Comparison of ENCODE assay signal across 8 cellular contexts in genomic region chr6:134317471-134318131, GRCh38. TPM values are rescaled to one million over a fixed set of nuclear protein-coding genes. Genes with fewer than 3 reads are reported as not detected.
DNase-seq lines count a peak whose midpoint lies in the region; ATAC-seq, FAIRE-seq and TF ChIP-seq lines count a peak whose summit lies in the region.

Gene SGK1, minus strand, starts transcription at chr6:134318112. Its CDS starts 652 bp downstream, at chr6:134317460.

- 24% methylated on average over 33 of the region's 33 CpGs for WGBS in HepG2 (ENCODE audit: low lambda C conversion rate)

- H3K27ac ChIP-seq in HepG2 (ENCODE audit: extremely low read length, insufficient read depth, low read length), result no peak within 1 kb of the TSS

- H3K4me1 ChIP-seq in HepG2 (ENCODE audit: insufficient read depth, low read length), result no peaks in the 10 kb centered on the region

- TF ChIP-seq POLR2A in HepG2 (IDR thresholded peaks at IDR 0.05; ENCODE audit: insufficient read depth in 1 of 2, low read depth in 2 of 2, low read length in 2 of 2), result no peak

- no peaks in the 10 kb centered on the region for H4K20me1 ChIP-seq in HepG2 (ENCODE audit: insufficient read depth, low read length)

- H3K4me3 ChIP-seq in HepG2 (replicated peaks in 1 of 3; ENCODE audit: insufficient read depth in 1 of 3, low read depth in 2 of 3, low read length in 3 of 3), result no peak within 1 kb of the TSS; a peak in 1 of 6 replicates

- no peak within 1 kb of the TSS for H2AFZ ChIP-seq in HepG2 (ENCODE audit: low read length)

- peak within 1 kb of the TSS; percentile 37 for H3K4me2 ChIP-seq in HepG2 (ENCODE audit: low read depth, low read length)

- no TSS peak for BruUV-seq in HepG2 (replicated peaks; lab: Mats Ljungman, UMichigan)

- POLR2A ChIA-PET in HepG2 (lab: Yijun Ruan, JAX), result no interaction called here

- no peak for TF ChIP-seq EP300 in HepG2 (IDR thresholded peaks at IDR 0.05; ENCODE audit: low read depth in 2 of 2, low read length in 2 of 2)
- no peak for TF ChIP-seq EP300 in HepG2 (CRISPR knock-in tag; IDR thresholded peaks at IDR 0.05; ENCODE audit: borderline replicate concordance)

- DNase-seq in C1 segment of cervical spinal cord (lab: John Stamatoyannopoulos, UW), result peak in 13 of 14 donors; percentile 12 to 90 (median 65)
- DNase-seq in activated CD4-positive, alpha-beta T cell treated with anti-CD3 and anti-CD28 coated beads, Interleukin-2, amount 50 U/mL, for 48 hours, result peak; percentile 7 to 21
- DNase-seq in effector CD4-positive, alpha-beta T cell, result peak; percentile 6
- no peak for DNase-seq in HepG2 (ENCODE audit: low spot score)
- peak; percentile 24 for DNase-seq in stimulated activated CD4-positive, alpha-beta T cell treated with anti-CD3 and anti-CD28 coated beads, Interleukin-4, amount 100 ng/mL, for 1 hour

- H3K36me3 ChIP-seq in HepG2 (replicated peaks in 1 of 2; ENCODE audit: control insufficient read depth in 1 of 2, insufficient read depth in 2 of 2, low read length in 2 of 2), result no peaks in the 10 kb centered on the region

- no peaks in the 10 kb centered on the region for H3K9me3 ChIP-seq in HepG2 (ENCODE audit: low read length)

- CTCF ChIA-PET in HepG2 (lab: Yijun Ruan, JAX; ENCODE audit: low intra/inter-chr PET ratio, low total read pairs), result no interaction called here

- no peak for TF ChIP-seq CTCF in HepG2 (CRISPR knock-in tag; IDR thresholded peaks at IDR 0.05)

- intact Hi-C loops in HepG2 (cut with micrococcal nuclease; ENCODE audit: unreplicated experiment), result no loop called here

- in situ Hi-C loops in HepG2 (cut with HindIII; ENCODE audit: extremely low pct_ligation_motif_present, low pct_unique_long_range_greater_than_20kb), result no loop called here

- H3K27me3 ChIP-seq in HepG2 (ENCODE audit: control insufficient read depth in 1 of 2, insufficient read depth in 2 of 2, low read length in 2 of 2), result peaks cover 2 to 24% of the 10 kb centered on the region in 2 experiments; a peak in 3 of 5 replicates

- no peak for TF ChIP-seq RAD21 in HepG2 (CRISPR knock-in tag; IDR thresholded peaks at IDR 0.05)

- H3K79me2 ChIP-seq in HepG2 (ENCODE audit: insufficient read depth, low read length), result no peaks in the 10 kb centered on the region

- ATAC-seq in HG03175 (IDR thresholded peaks at IDR 0.05; ENCODE audit: unreplicated experiment) (peak; percentile 41), HepG2 (peak; percentile 64), GM21528 (IDR thresholded peaks at IDR 0.05; ENCODE audit: low FRiP score, unreplicated experiment) (no peak), HG03460 (IDR thresholded peaks at IDR 0.05; ENCODE audit: unreplicated experiment) (no peak)

- no peak for FAIRE-seq in HepG2 (lab: Jason Lieb, UNC)

- no peak within 1 kb of the TSS for H3K9ac ChIP-seq in HepG2 (ENCODE audit: insufficient read depth, low read depth, low read length)

TF ChIP-seq in HepG2, 621 proteins besides CTCF, POLR2A, EP300 and RAD21:
- TF ChIP-seq, protein P1, sequence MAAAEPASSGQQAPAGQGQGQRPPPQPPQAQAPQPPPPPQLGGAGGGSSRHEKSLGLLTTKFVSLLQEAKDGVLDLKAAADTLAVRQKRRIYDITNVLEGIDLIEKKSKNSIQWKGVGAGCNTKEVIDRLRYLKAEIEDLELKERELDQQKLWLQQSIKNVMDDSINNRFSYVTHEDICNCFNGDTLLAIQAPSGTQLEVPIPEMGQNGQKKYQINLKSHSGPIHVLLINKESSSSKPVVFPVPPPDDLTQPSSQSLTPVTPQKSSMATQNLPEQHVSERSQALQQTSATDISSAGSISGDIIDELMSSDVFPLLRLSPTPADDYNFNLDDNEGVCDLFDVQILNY (CRISPR knock-in tag; conservative IDR thresholded peaks at IDR 0.05), result no peak
- TF ChIP-seq ZNF501 (CRISPR knock-in tag; IDR thresholded peaks at IDR 0.05), result peak; percentile 53; the same call in 1 of the 2 replicates
- peak; percentile 22; the same call in 1 of the 2 replicates for TF ChIP-seq ZNF687 (CRISPR knock-in tag; IDR thresholded peaks at IDR 0.05)
- TF ChIP-seq TARDBP (CRISPR knock-in tag; IDR thresholded peaks at IDR 0.05), result no peak
- peak; percentile 69; the same call in 1 of the 2 replicates for TF ChIP-seq EZH2 (conservative IDR thresholded peaks at IDR 0.05; ENCODE audit: low read depth, low read length)

RNA-seq across cellular contexts. Expression of gene SGK1, which starts in this region (rescaled TPM):
- 56.1 and 58.8 TPM in 2 replicates for total RNA-seq in HepG2 (2016; rRNA removed; fragmentation: Illumina TruSeq; extraction: Trizol)
- total RNA-seq in HepG2 (2016; cell fraction: cytosol; rRNA removed; fragmentation: Illumina TruSeq; extraction: Trizol; ENCODE audit: low read depth), result 10.2 and 13.0 TPM in 2 replicates
- total RNA-seq in HepG2 (2016; cell fraction: insoluble cytoplasmic fraction; rRNA removed; fragmentation: Illumina TruSeq; extraction: Trizol), result 46.1 and 56.2 TPM in 2 replicates
- total RNA-seq in HepG2 (2016; cell fraction: membrane; rRNA removed; fragmentation: Illumina TruSeq; extraction: Trizol), result 19.9 and 20.9 TPM in 2 replicates
- 74.0 and 78.2 TPM in 2 replicates for total RNA-seq in HepG2 (2016; cell fraction: nucleus; rRNA removed; fragmentation: Illumina TruSeq; extraction: Trizol)
- 42.1 and 56.2 TPM in 2 replicates for polyA plus RNA-seq in HepG2 (2011; rRNA removed)
- 54.8 and 55.2 TPM in 2 replicates for polyA plus RNA-seq in HepG2 (2011; cell fraction: cytosol; rRNA removed)
- 207 TPM in 2 replicates for polyA plus RNA-seq in HepG2 (2011; cell fraction: nucleus; rRNA removed)
- 47.4 and 50.1 TPM in 2 replicates for polyA plus RNA-seq in HepG2 (2012)
- 4.1 and 4.3 TPM in 2 replicates for polyA plus RNA-seq in HepG2 (2016; cell fraction: cytosol; fragmentation: Illumina TruSeq; extraction: Trizol; ENCODE audit: low read depth)
- polyA plus RNA-seq in HepG2 (2016; cell fraction: insoluble cytoplasmic fraction; fragmentation: Illumina TruSeq; extraction: Trizol; ENCODE audit: low read depth), result 46.8 and 48.8 TPM in 2 replicates
- 9.3 and 10.2 TPM in 2 replicates for polyA plus RNA-seq in HepG2 (2016; cell fraction: membrane; fragmentation: Illumina TruSeq; extraction: Trizol; ENCODE audit: low read depth)
- polyA plus RNA-seq in HepG2 (2016; cell fraction: nucleus; fragmentation: Illumina TruSeq; extraction: Trizol; ENCODE audit: insufficient read depth, low read depth), result 92.7 and 107 TPM in 2 replicates
- 62.6 and 656 TPM in 2 replicates for polyA minus RNA-seq in HepG2 (2011; rRNA and poly(A)+ RNA removed; ENCODE audit: low replicate concordance)
- polyA minus RNA-seq in HepG2 (2011; cell fraction: cytosol; rRNA and poly(A)+ RNA removed), result 24.9 and 25.8 TPM in 2 replicates
- 193 and 212 TPM in 2 replicates for polyA minus RNA-seq in HepG2 (2011; cell fraction: nucleus; rRNA and poly(A)+ RNA removed)

Comparison
In these comparisons a context has a peak if more than half of its experiments do, and no peak if none do; other contexts are left out.
1. ATAC-seq: peak in HG03175 (single experiment) and HepG2 (single experiment); none in GM21528 (single experiment) and HG03460 (single experiment).